9 cellular contexts compared by ENCODE assay signal in the genomic region with DNA sequence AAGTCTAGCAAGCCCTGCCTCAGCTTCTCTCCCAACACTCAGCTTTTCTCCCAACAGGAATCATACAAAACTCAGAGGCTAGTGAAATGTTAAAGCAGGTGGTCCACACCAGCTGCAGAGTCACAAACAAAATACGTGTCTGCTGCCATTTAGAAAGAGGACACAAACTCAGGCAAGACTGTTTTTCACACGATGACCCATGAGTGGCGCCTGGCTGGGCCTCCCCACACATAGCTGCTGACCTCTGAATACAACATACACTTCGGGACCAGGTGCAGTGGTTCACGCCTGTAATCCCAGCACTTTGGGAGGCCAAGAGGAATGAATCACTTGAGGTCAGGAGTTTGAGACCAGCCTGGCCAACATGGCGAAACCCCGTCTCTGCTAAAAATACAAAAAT. TPM values are rescaled to one million over a fixed set of nuclear protein-coding genes. Genes with fewer than 3 reads are reported as not detected.
"Had no signal": no experiment of that assay in that cellular context is flagged by ENCODE, and none has a peak within 500 bp of the region (broad histone marks: within the 10 kb centered on the region; RNA-seq: fewer than 3 reads in every experiment).

No MANE protein-coding gene starts in this region.

RNA-seq across cellular contexts. Expression of a gene that starts 6.9 kb away (rescaled TPM):
- total RNA-seq: dermis microvascular lymphatic vessel endothelial cell, kidney epithelial cell, lower leg skin, lung microvascular endothelial cell, natural killer cell, osteocyte, renal cortical epithelial cell, suprapubic skin had no signal

RNA-seq across cellular contexts. Expression of a gene that starts 21.4 kb away (rescaled TPM):
- total RNA-seq: dermis microvascular lymphatic vessel endothelial cell, lung microvascular endothelial cell, natural killer cell, vagina had no signal
